ENCODE assay signal across 20 cellular contexts in the genomic region with DNA sequence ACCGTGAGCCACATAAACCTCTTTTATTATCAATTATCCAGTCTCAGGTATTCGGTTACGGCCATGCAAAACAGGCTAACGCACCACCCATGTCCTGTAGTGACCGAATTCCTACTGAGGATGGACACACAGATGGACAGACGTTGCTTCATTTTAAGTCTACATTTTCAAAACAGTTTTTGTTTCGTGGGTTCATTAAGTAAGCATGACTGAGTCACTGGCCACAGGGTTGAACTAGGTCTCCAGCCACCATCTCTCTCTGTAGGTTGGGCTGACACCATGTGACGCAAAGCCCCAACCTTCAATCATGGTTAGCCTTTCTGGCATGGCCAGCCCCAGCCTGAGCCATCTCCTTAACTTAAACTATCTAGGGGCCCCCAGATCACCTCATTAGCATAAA.
A peak's percentile ranks its signal among the peaks of the same experiment; 100 is the strongest.
DNase-seq lines count a peak whose midpoint lies in the region; ATAC-seq and TF ChIP-seq lines count a peak whose summit lies in the region.
"Had no signal": no experiment of that assay in that cellular context is flagged by ENCODE, and none has a peak within 500 bp of the region (broad histone marks: within the 10 kb centered on the region; RNA-seq: fewer than 3 reads in every experiment).

No MANE protein-coding gene starts in this region.

- no peak for ATAC-seq in HG02610 (IDR thresholded peaks at IDR 0.05; ENCODE audit: unreplicated experiment)
- ATAC-seq: CD8-positive, alpha-beta T cell had no signal

- peak; percentile 41 for DNase-seq in NK-92 treated with Interleukin-12 subunit alpha and Interleukin-12 subunit beta, amount 100 ng/mL, for 24 hours (lab: John Stamatoyannopoulos, UW)
- no peak for DNase-seq in NK-92 (lab: John Stamatoyannopoulos, UW; ENCODE audit: unreplicated experiment)
- DNase-seq in NB4 (ENCODE audit: low read depth): peak; percentile 23
- DNase-seq in fibroblast of peridontal ligament (ENCODE audit: extremely low read depth): peak; percentile 71
- DNase-seq in stromal cell of bone marrow (ENCODE audit: low read depth): peak; percentile 65
- no peak for DNase-seq in globus pallidus (ENCODE audit: low spot score)
- no peak for DNase-seq in DMS153 (lab: John Stamatoyannopoulos, UW)
- DNase-seq: 8988T; activated CD4-positive, CD25-positive, alpha-beta regulatory T cell treated with anti-CD3 and anti-CD28 coated beads, Interleukin-2, amount 50 U/mL, for 72 hours; activated gamma-delta T cell; CD8-positive, alpha-beta T cell; dorsolateral prefrontal cortex; GOT3; hippocampal formation; NCI-H1930; NCI-H524 treated with DMSO at 0.1 percent for 48 hours; nucleus accumbens; T-helper 9 cell had no signal

- H3K4me3 ChIP-seq in NB4 (ENCODE audit: low read depth, low read length): no peak overlapping the region
- H3K4me3 ChIP-seq: ascending aorta, dorsolateral prefrontal cortex had no signal

- no peak for TF ChIP-seq POLR2A in NB4 (IDR thresholded peaks at IDR 0.05; ENCODE audit: extremely low read depth, insufficient read length)

- TF ChIP-seq CTCF in NB4 (IDR thresholded peaks at IDR 0.05; ENCODE audit: low read depth, low read length): no peak

Comparison
In these comparisons a context has a peak if more than half of its experiments do, and no peak if none do; other contexts are left out.
1. DNase-seq: peak in NK-92 treated with Interleukin-12 subunit alpha and Interleukin-12 subunit beta, amount 100 ng/mL, for 24 hours (single experiment), NB4 (single experiment), fibroblast of peridontal ligament (single experiment) and stromal cell of bone marrow (single experiment); none in NK-92 (single experiment), globus pallidus (single experiment) and DMS153 (single experiment).